ENCODE assay signal across 19 cellular contexts in genomic region chr1:23449918-23450317, GRCh38. TPM values are rescaled to one million over a fixed set of nuclear protein-coding genes. Genes with fewer than 3 reads are reported as not detected.
DNase-seq lines count a peak whose midpoint lies in the region; ATAC-seq and TF ChIP-seq lines count a peak whose summit lies in the region.
"Had no signal": no experiment of that assay in that cellular context is flagged by ENCODE, and none has a peak within 500 bp of the region (broad histone marks: within the 10 kb centered on the region; RNA-seq: fewer than 3 reads in every experiment).

No MANE protein-coding gene starts in this region.

- H3K4me1 ChIP-seq in IMR-90 (ENCODE audit: control insufficient read depth, insufficient read depth, low read length) (peaks cover 5% of the 10 kb centered on the region; the same call in 1 of the 2 replicates), Peyer's patch (peaks cover 0 to 20% (median 2%) of the 10 kb centered on the region in 4 donors), right cardiac atrium (ENCODE audit: control insufficient read depth, insufficient read depth, low read length) (peaks cover 3% of the 10 kb centered on the region), suprapubic skin (peaks cover 78% of the 10 kb centered on the region)

- H3K4ac ChIP-seq in IMR-90 (ENCODE audit: low read depth, low read length), result no peak overlapping the region

- no peak overlapping the region for H4K5ac ChIP-seq in IMR-90 (ENCODE audit: low read depth, low read length)

- no peak overlapping the region for H3K18ac ChIP-seq in IMR-90 (ENCODE audit: low read depth, low read length)

- H3K9ac ChIP-seq in IMR-90 (ENCODE audit: low read depth, low read length), result no peak overlapping the region

- no peaks in the 10 kb centered on the region for H3K4me1 Mint-ChIP-seq in endothelial cell (ENCODE audit: unreplicated experiment)
- H3K4me1 Mint-ChIP-seq: endodermal cell had no signal

- no peaks in the 10 kb centered on the region for H4K20me1 ChIP-seq in IMR-90 (ENCODE audit: insufficient read depth, low read length)

- no peaks in the 10 kb centered on the region for H3K9me3 ChIP-seq in IMR-90 (ENCODE audit: control insufficient read depth, insufficient read depth, low read length)
- H3K9me3 ChIP-seq in Peyer's patch, result no peaks in the 10 kb centered on the region
- H3K9me3 ChIP-seq in right cardiac atrium (ENCODE audit: control insufficient read depth, low read length), result no peaks in the 10 kb centered on the region
- no peaks in the 10 kb centered on the region for H3K9me3 ChIP-seq in suprapubic skin
- H3K9me3 ChIP-seq: neutrophil, SJSA1 had no signal

- no peak for TF ChIP-seq POLR2A in IMR-90 (IDR thresholded peaks at IDR 0.05; ENCODE audit: low read depth, low read length)
- no peak for TF ChIP-seq POLR2A in Peyer's patch (IDR thresholded peaks at IDR 0.05)
- TF ChIP-seq POLR2A in suprapubic skin (IDR thresholded peaks at IDR 0.05), result no peak

- H2BK20ac ChIP-seq in IMR-90 (ENCODE audit: low read depth, low read length), result no peak overlapping the region

- CTCF ChIA-PET in IMR-90 (lab: Yijun Ruan, JAX), result no interaction called here

- no peak overlapping the region for H2BK5ac ChIP-seq in IMR-90 (ENCODE audit: low read depth, low read length, poor library complexity, severe bottlenecking)

- peak overlapping the region; percentile 19 for H2AK9ac ChIP-seq in IMR-90 (replicated peaks; ENCODE audit: low read depth, low read length, poor library complexity)

- H3K9me3 Mint-ChIP-seq in endothelial cell (ENCODE audit: unreplicated experiment), result no peaks in the 10 kb centered on the region
- H3K9me3 Mint-ChIP-seq: activated CD4-positive, alpha-beta T cell treated with anti-CD3 and anti-CD28 coated beads, Interleukin-2, amount 10 ng/mL, durations not matched to agents 7 days and 5 days; endodermal cell had no signal

- H3K56ac ChIP-seq in IMR-90 (ENCODE audit: extremely low read depth, insufficient read depth, low read length), result no peak overlapping the region

- H4K8ac ChIP-seq in IMR-90 (ENCODE audit: low read depth in 2 of 2, low read length in 2 of 2), result no peak overlapping the region

- no peak overlapping the region for H2AK5ac ChIP-seq in IMR-90 (ENCODE audit: low read depth, low read length)

- no peak overlapping the region for H2BK15ac ChIP-seq in IMR-90 (ENCODE audit: low read depth, low read length)

- peaks cover 5% of the 10 kb centered on the region; the same call in 1 of the 2 replicates for H3K9me1 ChIP-seq in IMR-90 (ENCODE audit: insufficient read depth, low read length)

- TF ChIP-seq CTCF in IMR-90 (conservative IDR thresholded peaks at IDR 0.05; ENCODE audit: low read depth, low read length) (no peak), Peyer's patch (IDR thresholded peaks at IDR 0.05) (no peak), suprapubic skin (IDR thresholded peaks at IDR 0.05) (no peak), endothelial cell (IDR thresholded peaks at IDR 0.05; ENCODE audit: unreplicated experiment) (no peak), GM13977 (IDR thresholded peaks at IDR 0.05; ENCODE audit: extremely low read depth, insufficient read depth, missing control alignments) (no peak)

- no peak for ATAC-seq in IMR-90 (ENCODE audit: low read depth)
- ATAC-seq in right cardiac atrium, result peak; percentile 44 to 51
- no peak for ATAC-seq in HG03097 (IDR thresholded peaks at IDR 0.05; ENCODE audit: low FRiP score, unreplicated experiment)

- H3K14ac ChIP-seq in IMR-90 (replicated peaks; ENCODE audit: low read depth, low read length), result no peak overlapping the region

- in situ Hi-C loops in IMR-90 (cut with MboI; ENCODE audit: low sequenced_read_pairs) (no loop called here), GM13977 (cut with MboI; ENCODE audit: low pct_unique_long_range_greater_than_20kb, low sequenced_read_pairs, unreplicated experiment) (no loop called here)

- no peak overlapping the region for H3K27ac Mint-ChIP-seq in endothelial cell (ENCODE audit: unreplicated experiment)
- H3K27ac Mint-ChIP-seq: activated CD4-positive, alpha-beta T cell treated with anti-CD3 and anti-CD28 coated beads, Interleukin-2, amount 10 ng/mL, durations not matched to agents 7 days and 5 days; endodermal cell had no signal

- BruUV-seq in IMR-90 (replicated peaks; lab: Mats Ljungman, UMichigan), result no TSS peak

- TF ChIP-seq EP300 in suprapubic skin (IDR thresholded peaks at IDR 0.05), result no peak

- no peak for TF ChIP-seq RAD21 in IMR-90 (IDR thresholded peaks at IDR 0.05; ENCODE audit: low read length)

- H3K27ac ChIP-seq in IMR-90 (ENCODE audit: insufficient read depth, low read length), result no peak overlapping the region
- H3K27ac ChIP-seq in Peyer's patch, result no peak overlapping the region
- no peak overlapping the region for H3K27ac ChIP-seq in right cardiac atrium (ENCODE audit: low read length)
- peak overlapping the region; percentile 79 for H3K27ac ChIP-seq in suprapubic skin
- H3K27ac ChIP-seq: neutrophil, SJSA1 had no signal

- H3K36me3 ChIP-seq in IMR-90 (ENCODE audit: control insufficient read depth, insufficient read depth, low read length) (peaks cover 35% of the 10 kb centered on the region; the same call in 1 of the 2 replicates), Peyer's patch (no peaks in the 10 kb centered on the region), suprapubic skin (peaks cover 5% of the 10 kb centered on the region)
- H3K36me3 ChIP-seq: neutrophil had no signal

- H3K4me3 ChIP-seq in IMR-90 (ENCODE audit: insufficient read depth, low read depth, low read length), result no peak overlapping the region
- no peak overlapping the region for H3K4me3 ChIP-seq in Peyer's patch
- no peak overlapping the region for H3K4me3 ChIP-seq in right cardiac atrium (ENCODE audit: low read length)
- no peak overlapping the region for H3K4me3 ChIP-seq in suprapubic skin
- H3K4me3 ChIP-seq: SJSA1 had no signal

- H3K27me3 ChIP-seq in IMR-90 (ENCODE audit: control insufficient read depth, insufficient read depth, low read length) (no peaks in the 10 kb centered on the region), Peyer's patch (no peaks in the 10 kb centered on the region), right cardiac atrium (ENCODE audit: control insufficient read depth, insufficient read depth) (no peaks in the 10 kb centered on the region), suprapubic skin (no peaks in the 10 kb centered on the region)
- H3K27me3 ChIP-seq: SJSA1 had no signal

- DNase-seq in IMR-90 (no peak), Peyer's patch (peak in 2 of 3 donors; percentile 18 to 64), right cardiac atrium (peak; percentile 74 to 84 (median 74)), suprapubic skin (ENCODE audit: low spot score in 2 of 2) (peak; percentile 91 to 92), endothelial cell (ENCODE audit: low spot score) (no peak), GM13977 (ENCODE audit: low spot score) (no peak)
- DNase-seq: activated CD4-positive, alpha-beta T cell treated with anti-CD3 and anti-CD28 coated beads, Interleukin-2, amount 10 ng/mL, durations not matched to agents 7 days and 5 days; activated CD8-positive, alpha-beta memory T cell treated with anti-CD3 and anti-CD28 coated beads, Interleukin-2, amount 50 U/mL, for 48 hours; AML-193; aorta; endodermal cell; H7; Karpas-422; kidney glomerular epithelial cell; stimulated activated CD4-positive, alpha-beta T cell treated with anti-CD3 and anti-CD28 coated beads, Interleukin-4, amount 100 ng/mL, for 24 hours; T-helper 9 cell had no signal

- no peak overlapping the region for H4K91ac ChIP-seq in IMR-90 (ENCODE audit: insufficient read depth, low read depth, low read length)

- H3K79me1 ChIP-seq in IMR-90 (ENCODE audit: low read depth in 1 of 2, low read length in 2 of 2), result no peaks in the 10 kb centered on the region; a peak in 1 of 4 replicates

- H3K36me3 Mint-ChIP-seq in endothelial cell (ENCODE audit: low read depth, unreplicated experiment), result peaks cover 3% of the 10 kb centered on the region

- WGBS in IMR-90 (ENCODE audit: extremely low coverage in 2 of 2, insufficient read length in 1 of 2), 2 experiments, result no CpG with 5 or more reads among the region's 3 CpGs
- 76% methylated on average over 3 of the region's 3 CpGs for WGBS in right cardiac atrium
- 70% methylated on average over 3 of the region's 3 CpGs for WGBS in suprapubic skin

- intact Hi-C loops in IMR-90 (cut with micrococcal nuclease) (no loop called here), right cardiac atrium (cut with DNase I) (no loop called here)

- H3K23ac ChIP-seq in IMR-90 (ENCODE audit: low read depth, low read length), result no peak overlapping the region

- H2BK120ac ChIP-seq in IMR-90 (ENCODE audit: low read depth, low read length), result no peak overlapping the region

- POLR2A ChIA-PET in IMR-90 (lab: Charles Lee; ENCODE audit: unreplicated experiment), result interaction anchor here (0.7 kb wide), 1 partner anchor 13 kb away, joined by 4 read pairs; no protein-coding TSS in a partner anchor

- H3K4me3 Mint-ChIP-seq in endothelial cell (ENCODE audit: unreplicated experiment), result no peak overlapping the region
- H3K4me3 Mint-ChIP-seq: activated CD4-positive, alpha-beta T cell treated with anti-CD3 and anti-CD28 coated beads, Interleukin-2, amount 10 ng/mL, durations not matched to agents 7 days and 5 days; endodermal cell had no signal

- dilution Hi-C loops in IMR-90 (cut with HindIII; ENCODE audit: low sequenced_read_pairs, unreplicated experiment), result no loop called here

- no peak overlapping the region for H2AFZ ChIP-seq in IMR-90 (replicated peaks; ENCODE audit: low read length, poor library complexity)

- H3K27me3 Mint-ChIP-seq in endothelial cell (ENCODE audit: unreplicated experiment), result peaks cover 5% of the 10 kb centered on the region

- no peak overlapping the region for H3K4me2 ChIP-seq in IMR-90 (ENCODE audit: low read depth, low read length)

TF ChIP-seq in IMR-90, 13 proteins besides CTCF, POLR2A, EP300 and RAD21 (continues in another document):
- no peak for TF ChIP-seq MAFK (IDR thresholded peaks at IDR 0.05; ENCODE audit: low read depth, low read length)
- no peak for TF ChIP-seq MXI1 (IDR thresholded peaks at IDR 0.05; ENCODE audit: borderline replicate concordance, low read depth, low read length)

RNA-seq across cellular contexts. Expression of gene TCEA3, which starts 25.4 kb away (rescaled TPM):
- total RNA-seq in IMR-90 (2012; rRNA removed), result 3.0 and 3.3 TPM in 2 replicates
- polyA plus RNA-seq in IMR-90 (2012; rRNA removed), result 5.4 and 6.3 TPM in 2 replicates
- polyA plus RNA-seq in IMR-90 (2012; cell fraction: cytosol; rRNA removed), result 3.4 and 5.3 TPM in 2 replicates
- polyA plus RNA-seq in IMR-90 (2012; cell fraction: nucleus; rRNA removed; ENCODE audit: low replicate concordance), result 6.6 and 11.2 TPM in 2 replicates
- total RNA-seq in Peyer's patch, result 100 to 1,000 TPM in 2 of 4 donors, 10 to 100 TPM in 2; 64.6 to 125 (median 104) TPM
- 10 to 100 TPM; 36.4 to 79.5 (median 49.1) TPM for total RNA-seq in right cardiac atrium
- 48.7 TPM for polyA plus RNA-seq in right cardiac atrium
- total RNA-seq in suprapubic skin, result 10 to 100 TPM; 34.1 to 93.1 (median 43.2) TPM
- 9.7 TPM for total RNA-seq in endothelial cell (ENCODE audit: unreplicated experiment)

RNA-seq across cellular contexts. Expression of gene ASAP3, which starts 34.1 kb away (rescaled TPM):
- total RNA-seq in IMR-90 (2012; rRNA removed), result 15.3 and 18.6 TPM in 2 replicates
- polyA plus RNA-seq in IMR-90 (2012; rRNA removed), result 16.9 and 18.8 TPM in 2 replicates
- 9.3 and 12.4 TPM in 2 replicates for polyA plus RNA-seq in IMR-90 (2012; cell fraction: cytosol; rRNA removed)
- 89.7 and 93.0 TPM in 2 replicates for polyA plus RNA-seq in IMR-90 (2012; cell fraction: nucleus; rRNA removed; ENCODE audit: low replicate concordance)
- total RNA-seq in Peyer's patch, result 10 to 100 TPM; 11.2 to 33.5 (median 25.8) TPM
- 10 to 100 TPM; 31.4 to 45.2 (median 34.1) TPM for total RNA-seq in right cardiac atrium
- 34.2 TPM for polyA plus RNA-seq in right cardiac atrium
- total RNA-seq in suprapubic skin, result 100 to 1,000 TPM in 2 of 4 donors, 10 to 100 TPM in 2; 68.7 to 130 (median 88.5) TPM
- 36.4 TPM for total RNA-seq in endothelial cell (ENCODE audit: unreplicated experiment)

Comparison
In these comparisons a context has a peak if more than half of its experiments do, and no peak if none do; other contexts are left out.
1. ATAC-seq: peak in right cardiac atrium (2 of 2); none in IMR-90 (single experiment) and HG03097 (single experiment).
2. DNase-seq: peak in Peyer's patch (2 of 3), right cardiac atrium (3 of 3) and suprapubic skin (2 of 2); none in IMR-90 (single experiment), endothelial cell (single experiment) and GM13977 (single experiment).